Comparison of ENCODE assay signal across 27 cellular contexts in genomic region chr3:149306751-149307434, GRCh38. TPM values are rescaled to one million over a fixed set of nuclear protein-coding genes. Genes with fewer than 3 reads are reported as not detected.
"Had no signal": no experiment of that assay in that cellular context is flagged by ENCODE, and none has a peak within 500 bp of the region (broad histone marks: within the 10 kb centered on the region; RNA-seq: fewer than 3 reads in every experiment).

No MANE protein-coding gene starts in this region.

- H3K27ac ChIP-seq: body of pancreas, gastroesophageal sphincter, lower lobe of right lung, pancreas, psoas muscle, right atrium auricular region, upper lobe of right lung, VCaP had no signal

- H3K4me3 Mint-ChIP-seq: activated CD8-positive, alpha-beta T cell treated with anti-CD3 and anti-CD28 coated beads, Interleukin-2, amount 10 ng/mL, durations not matched to agents 7 days and 5 days; activated naive CD8-positive, alpha-beta T cell treated with anti-CD3 and anti-CD28 coated beads, Interleukin-2, amount 50 U/mL, for 24 hours; activated T-helper 1 cell treated with anti-CD3 and anti-CD28 coated beads, Interleukin-12 subunit alpha, Interleukin-12 subunit beta, Interleukin-2, Interleukin-4 antibody, amounts not matched to agents 30 ng/mL and 10 ng/mL and 1 ng/mL, durations not matched to agents 14 hours and 24 hours and 36 hours; mesothelial cell of epicardium; natural killer cell; T-helper 17 cell had no signal

- H3K4me3 ChIP-seq: body of pancreas, esophagus squamous epithelium, gastroesophageal sphincter, lower lobe of right lung, pancreas, psoas muscle, right atrium auricular region, upper lobe of right lung had no signal

- H3K4me1 ChIP-seq: body of pancreas, gastroesophageal sphincter, lower lobe of right lung, psoas muscle, right atrium auricular region, upper lobe of right lung had no signal

- H3K4me1 Mint-ChIP-seq: activated naive CD8-positive, alpha-beta T cell treated with anti-CD3 and anti-CD28 coated beads, Interleukin-2, amount 50 U/mL, for 24 hours; natural killer cell; T-helper 17 cell had no signal

- H3K36me3 Mint-ChIP-seq: natural killer cell had no signal

- H3K9me3 ChIP-seq: body of pancreas, esophagus squamous epithelium, gastroesophageal sphincter, lower lobe of right lung, pancreas, psoas muscle, right atrium auricular region, upper lobe of right lung had no signal

- H3K27ac Mint-ChIP-seq: activated CD8-positive, alpha-beta T cell treated with anti-CD3 and anti-CD28 coated beads, Interleukin-2, amount 10 ng/mL, durations not matched to agents 7 days and 5 days; activated naive CD8-positive, alpha-beta T cell treated with anti-CD3 and anti-CD28 coated beads, Interleukin-2, amount 50 U/mL, for 24 hours; activated T-helper 1 cell treated with anti-CD3 and anti-CD28 coated beads, Interleukin-12 subunit alpha, Interleukin-12 subunit beta, Interleukin-2, Interleukin-4 antibody, amounts not matched to agents 30 ng/mL and 10 ng/mL and 1 ng/mL, durations not matched to agents 14 hours and 24 hours and 36 hours; mesothelial cell of epicardium; natural killer cell; T-helper 17 cell had no signal

- ATAC-seq: activated CD4-positive, CD25-positive, alpha-beta regulatory T cell treated with anti-CD3 and anti-CD28 coated beads, Interleukin-2, amount 50 U/mL, for 24 hours; activated CD8-positive, alpha-beta T cell treated with anti-CD3 and anti-CD28 coated beads, Interleukin-2, amount 10 ng/mL, durations not matched to agents 7 days and 5 days; activated naive CD8-positive, alpha-beta T cell treated with anti-CD3 and anti-CD28 coated beads, Interleukin-2, amount 50 U/mL, for 24 hours; body of pancreas; gastroesophageal sphincter; lower lobe of right lung; natural killer cell; pancreas; psoas muscle; stimulated activated naive CD8-positive, alpha-beta T cell treated with anti-CD3 and anti-CD28 coated beads, Interleukin-15, Interleukin-2, amounts not matched to agents 100 U/mL and 50 U/mL, for 24 hours; T-helper 17 cell; upper lobe of right lung had no signal

- H3K9me3 Mint-ChIP-seq: activated naive CD8-positive, alpha-beta T cell treated with anti-CD3 and anti-CD28 coated beads, Interleukin-2, amount 50 U/mL, for 24 hours; activated T-helper 1 cell treated with anti-CD3 and anti-CD28 coated beads, Interleukin-12 subunit alpha, Interleukin-12 subunit beta, Interleukin-2, Interleukin-4 antibody, amounts not matched to agents 30 ng/mL and 10 ng/mL and 1 ng/mL, durations not matched to agents 14 hours and 24 hours and 36 hours; natural killer cell had no signal

- DNase-seq: activated CD4-positive, alpha-beta T cell treated with anti-CD3 and anti-CD28 coated beads, Interleukin-2, amount 50 U/mL, for 1 hour; activated CD8-positive, alpha-beta T cell treated with anti-CD3 and anti-CD28 coated beads, Interleukin-2, amount 10 ng/mL, durations not matched to agents 7 days and 5 days; activated gamma-delta T cell; activated naive CD4-positive, alpha-beta T cell treated with anti-CD3 and anti-CD28 coated beads, Interleukin-2, amount 50 U/mL, for 16 hours; activated naive CD8-positive, alpha-beta T cell treated with anti-CD3 and anti-CD28 coated beads, Interleukin-2, amount 50 U/mL, for 24 hours; body of pancreas; caudate nucleus; dermis blood vessel endothelial cell; effector memory CD4-positive, alpha-beta T cell; esophagus squamous epithelium; head of caudate nucleus; kidney; lower lobe of right lung; natural killer cell; pancreas; psoas muscle; stimulated activated CD4-positive, alpha-beta T cell treated with anti-CD3 and anti-CD28 coated beads, Interleukin-4, amount 100 ng/mL, for 24 hours; stimulated activated naive CD8-positive, alpha-beta T cell treated with anti-CD3 and anti-CD28 coated beads, Interleukin-15, Interleukin-2, amounts not matched to agents 100 U/mL and 50 U/mL, for 24 hours; SW 1271; T-helper 17 cell; upper lobe of right lung had no signal

- H3K36me3 ChIP-seq: esophagus squamous epithelium, gastroesophageal sphincter, lower lobe of right lung, pancreas, right atrium auricular region, upper lobe of right lung had no signal

- H3K27me3 ChIP-seq: body of pancreas, esophagus squamous epithelium, gastroesophageal sphincter, pancreas, right atrium auricular region, upper lobe of right lung had no signal

RNA-seq across cellular contexts. Expression of gene TM4SF18, which starts 26.5 kb away (rescaled TPM):
- total RNA-seq: activated CD8-positive, alpha-beta T cell treated with anti-CD3 and anti-CD28 coated beads, Interleukin-2, amount 10 ng/mL, durations not matched to agents 7 days and 5 days; activated T-helper 1 cell treated with anti-CD3 and anti-CD28 coated beads, Interleukin-12 subunit alpha, Interleukin-12 subunit beta, Interleukin-2, Interleukin-4 antibody, amounts not matched to agents 30 ng/mL and 10 ng/mL and 1 ng/mL, durations not matched to agents 14 hours and 24 hours and 36 hours; natural killer cell; T-helper 17 cell had no signal
